Comparison of ENCODE assay signal across 17 cellular contexts in the genomic region with DNA sequence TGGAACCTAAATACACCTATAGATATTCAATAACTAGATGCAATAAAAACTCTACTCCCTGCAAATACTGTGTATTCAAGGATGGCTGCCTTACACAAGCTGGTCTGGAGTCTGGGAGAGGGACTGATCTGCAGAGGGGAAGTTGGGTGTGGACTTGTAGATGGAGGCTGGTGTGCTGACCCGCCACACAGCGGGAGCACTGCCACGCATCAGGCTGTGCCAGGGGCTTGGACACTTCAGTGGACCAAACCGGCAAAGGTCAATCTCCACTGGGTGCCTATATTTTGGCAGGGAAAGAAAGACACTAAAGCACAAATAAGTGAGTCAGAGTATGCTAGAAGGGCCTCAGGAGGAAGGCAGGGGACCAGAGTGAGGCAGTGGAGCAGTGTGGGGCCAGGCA. TPM values are rescaled to one million over a fixed set of nuclear protein-coding genes. Genes with fewer than 3 reads are reported as not detected.
DNase-seq lines count a peak whose midpoint lies in the region; ATAC-seq and TF ChIP-seq lines count a peak whose summit lies in the region.
"Had no signal": no experiment of that assay in that cellular context is flagged by ENCODE, and none has a peak within 500 bp of the region (broad histone marks: within the 10 kb centered on the region; RNA-seq: fewer than 3 reads in every experiment).

No MANE protein-coding gene starts in this region.

- no peaks in the 10 kb centered on the region for H3K36me3 ChIP-seq in CD8-positive, alpha-beta memory T cell (ENCODE audit: insufficient read depth, low read length)
- H3K36me3 ChIP-seq in right atrium auricular region: no peaks in the 10 kb centered on the region
- H3K36me3 ChIP-seq: breast epithelium, SJSA1 had no signal

- CTCF ChIA-PET in CD8-positive, alpha-beta memory T cell (lab: Charles Lee): no interaction called here

- no peaks in the 10 kb centered on the region for H3K9me3 ChIP-seq in CD8-positive, alpha-beta memory T cell (ENCODE audit: low read length)
- H3K9me3 ChIP-seq in T-helper 17 cell (ENCODE audit: control insufficient read depth, low read length, poor library complexity, severe bottlenecking) (no peaks in the 10 kb centered on the region), right atrium auricular region (no peaks in the 10 kb centered on the region)
- H3K9me3 ChIP-seq: breast epithelium had no signal

- H3K36me3 Mint-ChIP-seq in CD8-positive, alpha-beta memory T cell: no peaks in the 10 kb centered on the region
- peaks cover 11% of the 10 kb centered on the region for H3K36me3 Mint-ChIP-seq in T-helper 17 cell (ENCODE audit: low read depth)
- no peaks in the 10 kb centered on the region for H3K36me3 Mint-ChIP-seq in activated naive CD8-positive, alpha-beta T cell treated with anti-CD3 and anti-CD28 coated beads, Interleukin-2, amount 50 U/mL, for 24 hours (ENCODE audit: low read depth)

- no peak for DNase-seq in CD8-positive, alpha-beta memory T cell
- no peak for DNase-seq in T-helper 17 cell
- peak; percentile 57 for DNase-seq in right atrium auricular region (ENCODE audit: low spot score)
- DNase-seq in smooth muscle cell of the brain vasculature (ENCODE audit: low read depth, low spot score): peak; percentile 36
- DNase-seq in left colon: no peak
- no peak for DNase-seq in activated naive CD8-positive, alpha-beta T cell treated with anti-CD3 and anti-CD28 coated beads, Interleukin-2, amount 50 U/mL, for 24 hours
- DNase-seq: activated CD4-positive, alpha-beta T cell treated with anti-CD3 and anti-CD28 coated beads, Interleukin-2, amount 10 ng/mL, durations not matched to agents 7 days and 5 days; activated naive CD4-positive, alpha-beta T cell treated with anti-CD3 and anti-CD28 coated beads, Interleukin-2, amount 50 U/mL, for 16 hours; AML-193; hypothalamus; NCI-H1436; NCI-H446 treated with DMSO at 0.1 percent for 48 hours; T-helper 9 cell had no signal

- intact Hi-C loops in left colon (cut with DNase I, micrococcal nuclease): no loop called here

- peaks cover 11% of the 10 kb centered on the region for H3K4me1 ChIP-seq in CD8-positive, alpha-beta memory T cell (ENCODE audit: insufficient read depth, low read length)
- peaks cover 0 to 23% of the 10 kb centered on the region in 2 donors for H3K4me1 ChIP-seq in right atrium auricular region
- H3K4me1 ChIP-seq: SJSA1 had no signal

- no peak overlapping the region for H3K27ac ChIP-seq in CD8-positive, alpha-beta memory T cell (ENCODE audit: low read depth, low read length)
- H3K27ac ChIP-seq in right atrium auricular region: peak overlapping the region; percentile 66
- H3K27ac ChIP-seq: SJSA1 had no signal

- H3K27me3 Mint-ChIP-seq in CD8-positive, alpha-beta memory T cell: peaks cover 32 to 62% of the 10 kb centered on the region in 2 donors
- peaks cover 52% of the 10 kb centered on the region for H3K27me3 Mint-ChIP-seq in T-helper 17 cell
- peaks cover 28% of the 10 kb centered on the region for H3K27me3 Mint-ChIP-seq in activated naive CD8-positive, alpha-beta T cell treated with anti-CD3 and anti-CD28 coated beads, Interleukin-2, amount 50 U/mL, for 24 hours

- peaks cover 15% of the 10 kb centered on the region for H3K27me3 ChIP-seq in CD8-positive, alpha-beta memory T cell (ENCODE audit: insufficient read depth, low read length, poor library complexity, severe bottlenecking)
- H3K27me3 ChIP-seq in right atrium auricular region: peaks cover 7 to 8% of the 10 kb centered on the region in 2 donors
- H3K27me3 ChIP-seq: breast epithelium had no signal

- POLR2A ChIA-PET in CD8-positive, alpha-beta memory T cell (lab: Charles Lee): no interaction called here

- peaks cover 9 to 24% (median 12%) of the 10 kb centered on the region in 3 donors for H3K4me1 Mint-ChIP-seq in CD8-positive, alpha-beta memory T cell
- peaks cover 22% of the 10 kb centered on the region for H3K4me1 Mint-ChIP-seq in T-helper 17 cell
- peaks cover 6% of the 10 kb centered on the region for H3K4me1 Mint-ChIP-seq in activated naive CD8-positive, alpha-beta T cell treated with anti-CD3 and anti-CD28 coated beads, Interleukin-2, amount 50 U/mL, for 24 hours

- H3K4me3 Mint-ChIP-seq in CD8-positive, alpha-beta memory T cell: peak overlapping the region in 4 of 7 donors; percentile 3 to 51 (median 12)
- peak overlapping the region; percentile 39 for H3K4me3 Mint-ChIP-seq in T-helper 17 cell
- no peak overlapping the region for H3K4me3 Mint-ChIP-seq in activated naive CD8-positive, alpha-beta T cell treated with anti-CD3 and anti-CD28 coated beads, Interleukin-2, amount 50 U/mL, for 24 hours
- H3K4me3 Mint-ChIP-seq: activated CD4-positive, alpha-beta T cell treated with anti-CD3 and anti-CD28 coated beads, Interleukin-2, amount 10 ng/mL, durations not matched to agents 7 days and 5 days; stimulated activated naive CD8-positive, alpha-beta T cell treated with anti-CD3 and anti-CD28 coated beads, Interleukin-15, Interleukin-2, amounts not matched to agents 100 ng/mL and 50 ng/mL, for 24 hours had no signal

- ATAC-seq in T-helper 17 cell (no peak), left colon (no peak), HG03520 (IDR thresholded peaks at IDR 0.05; ENCODE audit: unreplicated experiment) (no peak)
- ATAC-seq in activated naive CD8-positive, alpha-beta T cell treated with anti-CD3 and anti-CD28 coated beads, Interleukin-2, amount 50 U/mL, for 24 hours: no peak

- no peaks in the 10 kb centered on the region for H3K9me3 Mint-ChIP-seq in CD8-positive, alpha-beta memory T cell
- H3K9me3 Mint-ChIP-seq in activated naive CD8-positive, alpha-beta T cell treated with anti-CD3 and anti-CD28 coated beads, Interleukin-2, amount 50 U/mL, for 24 hours: no peaks in the 10 kb centered on the region
- H3K9me3 Mint-ChIP-seq: activated CD4-positive, alpha-beta T cell treated with anti-CD3 and anti-CD28 coated beads, Interleukin-2, amount 10 ng/mL, durations not matched to agents 7 days and 5 days; stimulated activated naive CD8-positive, alpha-beta T cell treated with anti-CD3 and anti-CD28 coated beads, Interleukin-15, Interleukin-2, amounts not matched to agents 100 ng/mL and 50 ng/mL, for 24 hours had no signal

- no peak overlapping the region for H3K27ac Mint-ChIP-seq in CD8-positive, alpha-beta memory T cell
- no peak overlapping the region for H3K27ac Mint-ChIP-seq in T-helper 17 cell
- H3K27ac Mint-ChIP-seq in activated naive CD8-positive, alpha-beta T cell treated with anti-CD3 and anti-CD28 coated beads, Interleukin-2, amount 50 U/mL, for 24 hours: no peak overlapping the region
- H3K27ac Mint-ChIP-seq: activated CD4-positive, alpha-beta T cell treated with anti-CD3 and anti-CD28 coated beads, Interleukin-2, amount 10 ng/mL, durations not matched to agents 7 days and 5 days; stimulated activated naive CD8-positive, alpha-beta T cell treated with anti-CD3 and anti-CD28 coated beads, Interleukin-15, Interleukin-2, amounts not matched to agents 100 ng/mL and 50 ng/mL, for 24 hours had no signal

- TF ChIP-seq CTCF in right atrium auricular region (IDR thresholded peaks at IDR 0.05): no peak

- no peak overlapping the region for H3K4me3 ChIP-seq in CD8-positive, alpha-beta memory T cell (ENCODE audit: low read length)
- no peak overlapping the region for H3K4me3 ChIP-seq in right atrium auricular region
- H3K4me3 ChIP-seq: breast epithelium, SJSA1 had no signal

RNA-seq across cellular contexts. Expression of a gene that starts 2.1 kb away (rescaled TPM):
- total RNA-seq in CD8-positive, alpha-beta memory T cell: under 1 TPM; 0.07 TPM
- not detected for polyA plus RNA-seq in CD8-positive, alpha-beta memory T cell
- under 1 TPM in 1 of 2 donors, not detected in 1; 0.07 TPM for total RNA-seq in T-helper 17 cell
- 10 to 100 TPM in 1 of 2 donors, 1 to 10 TPM in 1; 8.2 to 12.3 TPM for total RNA-seq in right atrium auricular region
- 1 to 10 TPM; 4.4 to 4.8 TPM for total RNA-seq in left colon

RNA-seq across cellular contexts. Expression of a gene that starts 42.6 kb away (rescaled TPM):
- 10 to 100 TPM; 23.6 to 25.3 TPM for total RNA-seq in CD8-positive, alpha-beta memory T cell
- polyA plus RNA-seq in CD8-positive, alpha-beta memory T cell: 10.6 TPM
- total RNA-seq in T-helper 17 cell (10 to 100 TPM; 59.4 to 64.0 TPM), right atrium auricular region (10 to 100 TPM; 30.7 to 38.9 TPM), left colon (10 to 100 TPM; 84.8 to 97.8 TPM)

Comparison
In these comparisons a context has a peak if more than half of its experiments do, and no peak if none do; other contexts are left out.
1. DNase-seq: peak in right atrium auricular region (single experiment) and smooth muscle cell of the brain vasculature (single experiment); none in CD8-positive, alpha-beta memory T cell (0 of 5), T-helper 17 cell (0 of 3), left colon (0 of 2) and activated naive CD8-positive, alpha-beta T cell treated with anti-CD3 and anti-CD28 coated beads, Interleukin-2, amount 50 U/mL, for 24 hours (single experiment).
2. RNA of a gene that starts 2.1 kb away (total RNA-seq): 8.2 to 12.3 TPM in right atrium auricular region and 4.4 to 4.8 TPM in left colon; 0.07 TPM in T-helper 17 cell and 0.07 TPM in CD8-positive, alpha-beta memory T cell; every median in the first group is over 4 times any median in the second.